In genomic region chr1:117651616-117652015, GRCh38 we compare ENCODE assay signal across 16 cellular contexts. TPM values are rescaled to one million over a fixed set of nuclear protein-coding genes. Genes with fewer than 3 reads are reported as not detected.
A peak's percentile ranks its signal among the peaks of the same experiment; 100 is the strongest.
DNase-seq lines count a peak whose midpoint lies in the region; ATAC-seq and TF ChIP-seq lines count a peak whose summit lies in the region.
"Had no signal": no experiment of that assay in that cellular context is flagged by ENCODE, and none has a peak within 500 bp of the region (broad histone marks: within the 10 kb centered on the region; RNA-seq: fewer than 3 reads in every experiment).

No MANE protein-coding gene starts in this region.

- TF ChIP-seq CTCF in thyroid gland (IDR thresholded peaks at IDR 0.05) (no peak), osteoblast (IDR thresholded peaks at IDR 0.05; ENCODE audit: extremely low read depth, low read depth, low read length) (no peak)

- H3K36me3 ChIP-seq in CD8-positive, alpha-beta memory T cell (ENCODE audit: insufficient read depth, low read length): no peaks in the 10 kb centered on the region
- H3K36me3 ChIP-seq in thyroid gland (no peaks in the 10 kb centered on the region), osteoblast (ENCODE audit: insufficient read depth, low read length) (no peaks in the 10 kb centered on the region)
- H3K36me3 ChIP-seq: SJCRH30 had no signal

- no peaks in the 10 kb centered on the region for H3K79me2 ChIP-seq in osteoblast (ENCODE audit: insufficient read depth, low read length)

- no peak overlapping the region for H3K4me2 ChIP-seq in osteoblast (ENCODE audit: insufficient read depth, low read length)

- no peaks in the 10 kb centered on the region for H4K20me1 ChIP-seq in osteoblast (ENCODE audit: insufficient read depth, low read length)

- peak overlapping the region; percentile 38 for H3K27ac Mint-ChIP-seq in activated T-cell treated with anti-CD3 and anti-CD28 coated beads, Interleukin-2, amount 50 U/mL, for 24 hours
- peak overlapping the region in 7 of 8 donors; percentile 40 to 98 (median 64) for H3K27ac Mint-ChIP-seq in CD8-positive, alpha-beta memory T cell
- H3K27ac Mint-ChIP-seq in T-helper 17 cell: peak overlapping the region; percentile 94
- H3K27ac Mint-ChIP-seq: H9 had no signal

- peaks cover 55% of the 10 kb centered on the region for H3K4me1 Mint-ChIP-seq in activated T-cell treated with anti-CD3 and anti-CD28 coated beads, Interleukin-2, amount 50 U/mL, for 24 hours (ENCODE audit: low read depth)
- peaks cover 66 to 79% (median 77%) of the 10 kb centered on the region in 3 donors for H3K4me1 Mint-ChIP-seq in CD8-positive, alpha-beta memory T cell
- H3K4me1 Mint-ChIP-seq in T-helper 17 cell: peaks cover 58% of the 10 kb centered on the region

- ATAC-seq in T-helper 17 cell: no peak

- H3K4me3 Mint-ChIP-seq in activated T-cell treated with anti-CD3 and anti-CD28 coated beads, Interleukin-2, amount 50 U/mL, for 24 hours: no peak overlapping the region
- H3K4me3 Mint-ChIP-seq in CD8-positive, alpha-beta memory T cell: peak overlapping the region in 3 of 7 donors; percentile 7 to 65 (median 52)
- H3K4me3 Mint-ChIP-seq in T-helper 17 cell: no peak overlapping the region

- no peaks in the 10 kb centered on the region for H3K27me3 ChIP-seq in CD8-positive, alpha-beta memory T cell (ENCODE audit: insufficient read depth, low read length, poor library complexity, severe bottlenecking)
- no peaks in the 10 kb centered on the region for H3K27me3 ChIP-seq in thyroid gland
- H3K27me3 ChIP-seq in osteoblast (ENCODE audit: insufficient read depth, low read length): peaks cover 12% of the 10 kb centered on the region
- H3K27me3 ChIP-seq: SJCRH30 had no signal

- no peak overlapping the region for H2AFZ ChIP-seq in osteoblast (ENCODE audit: low read length)

- CTCF ChIA-PET in CD8-positive, alpha-beta memory T cell (lab: Charles Lee): interaction anchor here (0.7 to 1.9 kb wide), 3 partner anchors 23 to 116 kb away, joined by 3 to 8 read pairs (median 3); no protein-coding TSS in a partner anchor

- peaks cover 67% of the 10 kb centered on the region for H3K4me1 ChIP-seq in CD8-positive, alpha-beta memory T cell (ENCODE audit: insufficient read depth, low read length)
- H3K4me1 ChIP-seq in thyroid gland (no peaks in the 10 kb centered on the region), osteoblast (ENCODE audit: insufficient read depth, low read length) (peaks cover under 1% of the 10 kb centered on the region)
- H3K4me1 ChIP-seq: SJCRH30 had no signal

- POLR2A ChIA-PET in CD8-positive, alpha-beta memory T cell (lab: Charles Lee): interaction anchor here (0.7 kb wide), 1 partner anchor 27 kb away, joined by 3 read pairs; no protein-coding TSS in a partner anchor

- H3K4me3 ChIP-seq in CD8-positive, alpha-beta memory T cell (ENCODE audit: low read length): no peak overlapping the region
- H3K4me3 ChIP-seq in thyroid gland (replicated peaks in 1 of 3): no peak overlapping the region
- H3K4me3 ChIP-seq in osteoblast (ENCODE audit: insufficient read depth, low read length): no peak overlapping the region
- H3K4me3 ChIP-seq: SJCRH30 had no signal

- no peaks in the 10 kb centered on the region for H3K9me3 ChIP-seq in CD8-positive, alpha-beta memory T cell (ENCODE audit: low read length)
- H3K9me3 ChIP-seq in T-helper 17 cell (ENCODE audit: control insufficient read depth, low read length, poor library complexity, severe bottlenecking): no peaks in the 10 kb centered on the region
- H3K9me3 ChIP-seq in thyroid gland: no peaks in the 10 kb centered on the region
- no peaks in the 10 kb centered on the region for H3K9me3 ChIP-seq in osteoblast (ENCODE audit: low read depth, low read length)
- H3K9me3 ChIP-seq: SJCRH30 had no signal

- no peaks in the 10 kb centered on the region for H3K36me3 Mint-ChIP-seq in activated T-cell treated with anti-CD3 and anti-CD28 coated beads, Interleukin-2, amount 50 U/mL, for 24 hours (ENCODE audit: low read depth)
- H3K36me3 Mint-ChIP-seq in CD8-positive, alpha-beta memory T cell: no peaks in the 10 kb centered on the region
- H3K36me3 Mint-ChIP-seq in T-helper 17 cell (ENCODE audit: low read depth): peaks cover 3% of the 10 kb centered on the region

- peaks cover 35% of the 10 kb centered on the region for H3K27me3 Mint-ChIP-seq in activated T-cell treated with anti-CD3 and anti-CD28 coated beads, Interleukin-2, amount 50 U/mL, for 24 hours
- peaks cover 0 to 4% of the 10 kb centered on the region in 2 donors for H3K27me3 Mint-ChIP-seq in CD8-positive, alpha-beta memory T cell
- no peaks in the 10 kb centered on the region for H3K27me3 Mint-ChIP-seq in T-helper 17 cell

- H3K9me3 Mint-ChIP-seq in activated T-cell treated with anti-CD3 and anti-CD28 coated beads, Interleukin-2, amount 50 U/mL, for 24 hours: no peaks in the 10 kb centered on the region
- H3K9me3 Mint-ChIP-seq in CD8-positive, alpha-beta memory T cell: no peaks in the 10 kb centered on the region

- no peak overlapping the region for H3K27ac ChIP-seq in CD8-positive, alpha-beta memory T cell (ENCODE audit: low read depth, low read length)
- no peak overlapping the region for H3K27ac ChIP-seq in thyroid gland
- no peak overlapping the region for H3K27ac ChIP-seq in osteoblast (ENCODE audit: low read depth, low read length)
- H3K27ac ChIP-seq: SJCRH30 had no signal

- WGBS in thyroid gland, 2 donors: 88 to 95% methylated on average over 4 of the region's 4 CpGs

- DNase-seq in activated T-cell treated with anti-CD3 and anti-CD28 coated beads, Interleukin-2, amount 50 U/mL, for 24 hours: peak; percentile 20
- DNase-seq in activated T-cell treated with anti-CD3 and anti-CD28 coated beads, Interleukin-2, amount 50 U/mL, for 48 hours: no peak
- no peak for DNase-seq in CD8-positive, alpha-beta memory T cell
- DNase-seq in T-helper 17 cell (no peak), posterior vena cava (ENCODE audit: low spot score) (peak; percentile 44), NCI-H2171 (lab: John Stamatoyannopoulos, UW) (no peak), thyroid gland (no peak), osteoblast (ENCODE audit: insufficient read length, low spot score, missing footprints) (no peak)
- DNase-seq: DMS79, H9, NCI-H1105, NCI-H2081 treated with DMSO at 0.1 percent for 48 hours, NCI-H510A treated with DMSO at 0.1 percent for 48 hours, NCI-H82, SJCRH30 had no signal

- intact Hi-C loops in posterior vena cava (cut with DNase I): no loop called here
- intact Hi-C loops in thyroid gland (cut with DNase I): no loop called here

- TF ChIP-seq POLR2A in thyroid gland (IDR thresholded peaks at IDR 0.05): no peak

RNA-seq across cellular contexts. Expression of gene TENT5C, which starts 45.8 kb away (rescaled TPM):
- total RNA-seq in CD8-positive, alpha-beta memory T cell: 1 to 10 TPM; 3.7 to 4.1 TPM
- polyA plus RNA-seq in CD8-positive, alpha-beta memory T cell: 12.6 TPM
- total RNA-seq in T-helper 17 cell (100 to 1,000 TPM; 129 to 173 TPM), posterior vena cava (10 to 100 TPM in 1 of 2 donors, 1 to 10 TPM in 1; 3.6 to 12.4 TPM), thyroid gland (10 to 100 TPM; 14.8 to 30.4 (median 22.2) TPM), osteoblast (0.36 and 0.59 TPM in 2 replicates)
- total RNA-seq: LHCN-M2 had no signal

Comparison
In these comparisons a context has a peak if more than half of its experiments do, and no peak if none do; other contexts are left out.
1. DNase-seq: peak in activated T-cell treated with anti-CD3 and anti-CD28 coated beads, Interleukin-2, amount 50 U/mL, for 24 hours (single experiment) and posterior vena cava (single experiment); none in activated T-cell treated with anti-CD3 and anti-CD28 coated beads, Interleukin-2, amount 50 U/mL, for 48 hours (0 of 2), CD8-positive, alpha-beta memory T cell (0 of 5), T-helper 17 cell (0 of 3), NCI-H2171 (single experiment), thyroid gland (0 of 2) and osteoblast (single experiment).
2. H3K27ac Mint-ChIP-seq: peak in every context shown above with its lines; median percentile 94 in T-helper 17 cell; 64 in CD8-positive, alpha-beta memory T cell; 38 in activated T-cell treated with anti-CD3 and anti-CD28 coated beads, Interleukin-2, amount 50 U/mL, for 24 hours.
3. RNA of gene TENT5C, which starts 45.8 kb away (total RNA-seq): 129 to 173 TPM in T-helper 17 cell; 14.8 to 30.4 TPM in thyroid gland, 3.6 to 12.4 TPM in posterior vena cava, 3.7 to 4.1 TPM in CD8-positive, alpha-beta memory T cell and 0.36 to 0.59 TPM in osteoblast; every median in the first group is over 4 times any median in the second.